In genomic region chr15:79472446-79472845, GRCh38 we compare ENCODE assay signal across 11 cellular contexts.
"Had no signal": no experiment of that assay in that cellular context is flagged by ENCODE, and none has a peak within 500 bp of the region (broad histone marks: within the 10 kb centered on the region; RNA-seq: fewer than 3 reads in every experiment).

No MANE protein-coding gene starts in this region.

- H2AFZ ChIP-seq: GM23248, GM23338 had no signal

- H3K4me3 ChIP-seq: GM23248, GM23338, HAP-1 had no signal

- H3K4me3 Mint-ChIP-seq: GM23338, H9, HFFc6 had no signal

- H3K4me1 ChIP-seq: HAP-1 had no signal

- H3K9me3 Mint-ChIP-seq: GM23338, H9, HFFc6 had no signal

- H3K4me1 Mint-ChIP-seq: GM23338, H9 had no signal

- FAIRE-seq: H1, H54 had no signal

- H3K36me3 ChIP-seq: HAP-1 had no signal

- H3K9ac ChIP-seq: GM23248 had no signal

- DNase-seq: GM23248, GOT3, H7, H9, HCEC 1CT, HFFc6 had no signal

- H3K4me2 ChIP-seq: GM23338 had no signal

- H3K27ac ChIP-seq: GM23248 had no signal

- H3K9me3 ChIP-seq: HAP-1 had no signal

- H3K27ac Mint-ChIP-seq: GM23338, H9, HFFc6 had no signal

- ATAC-seq: GM23338, HCT116 had no signal
